Comparison of ENCODE assay signal across 9 cellular contexts in genomic region chr2:197706839-197707207, GRCh38. TPM values are rescaled to one million over a fixed set of nuclear protein-coding genes. Genes with fewer than 3 reads are reported as not detected.
DNase-seq lines count a peak whose midpoint lies in the region; ATAC-seq, FAIRE-seq and TF ChIP-seq lines count a peak whose summit lies in the region.
"Had no signal": no experiment of that assay in that cellular context is flagged by ENCODE, and none has a peak within 500 bp of the region (broad histone marks: within the 10 kb centered on the region; RNA-seq: fewer than 3 reads in every experiment).

No MANE protein-coding gene starts in this region.

- H3K9ac ChIP-seq in K562 (ENCODE audit: insufficient read depth in 1 of 2, low read depth in 2 of 2, low read length in 2 of 2) = peak overlapping the region; percentile 52 to 95

- H3K27ac Mint-ChIP-seq in HFFc6 = no peak overlapping the region; the same call in 1 of the 2 replicates

- ATAC-seq in K562 (peak; percentile 9), lower lobe of right lung (no peak), GM18519 (IDR thresholded peaks at IDR 0.05; ENCODE audit: low FRiP score, unreplicated experiment) (no peak), GM21360 (IDR thresholded peaks at IDR 0.05; ENCODE audit: unreplicated experiment) (no peak)

- H3K4me3 ChIP-seq in A673 (ENCODE audit: low read depth, low read length, poor library complexity, severe bottlenecking) (peak overlapping the region; percentile 95), K562 (peak overlapping the region; percentile 88), lower lobe of right lung (peak overlapping the region; percentile 98), WERI-Rb-1 (ENCODE audit: low read depth, low read length) (no peak overlapping the region)

- CTCF ChIA-PET in A673 (lab: Charles Lee) (no interaction called here), K562 (lab: Yijun Ruan, JAX; ENCODE audit: low intra/inter-chr PET ratio) (interaction anchor here (1.6 kb wide), 1 partner anchor 71 kb away, joined by 6 read pairs; no protein-coding TSS in a partner anchor), GM10248 (lab: Yijun Ruan, JAX) (interaction anchor here (0.7 to 3.8 kb wide), 10 partner anchors 9 to 590 kb away, joined by 3 to 37 read pairs (median 4); no protein-coding TSS in a partner anchor)

- in situ Hi-C loops in K562 (cut with MboI) = no loop called here

- no peak for TF ChIP-seq POLR2A in K562 (conservative IDR thresholded peaks at IDR 0.05)

- no peak overlapping the region for H2AFZ ChIP-seq in K562 (ENCODE audit: low read depth, low read length)

- no peaks in the 10 kb centered on the region for H3K27me3 Mint-ChIP-seq in HFFc6 (ENCODE audit: insufficient read depth)

- intact Hi-C loops in A673 (cut with micrococcal nuclease; ENCODE audit: unreplicated experiment) (loop anchor here (2.0 to 5.0 kb wide), 3 partner anchors 70 to 590 kb away; partner anchors contain the start of gene HSPE1), K562 (cut with micrococcal nuclease) (loop anchor here (2.0 to 10.0 kb wide), 5 partner anchors 210 to 590 kb away; partner anchors contain the start of gene HSPD1), lower lobe of right lung (cut with DNase I) (no loop called here)

- POLR2A ChIA-PET in A673 (lab: Charles Lee; ENCODE audit: low non-redundant PET) (no interaction called here), K562 (lab: Yijun Ruan, JAX) (interaction anchor here (0.6 to 0.7 kb wide), 2 partner anchors 348 to 775 kb away, joined by 3 read pairs; no protein-coding TSS in a partner anchor), GM10248 (lab: Yijun Ruan, JAX) (no interaction called here)

- peaks cover 14% of the 10 kb centered on the region for H4K20me1 ChIP-seq in K562 (replicated peaks; ENCODE audit: control insufficient read depth, insufficient read depth, low read length)

- H3K36me3 ChIP-seq in A673 (ENCODE audit: insufficient read depth, low read length, poor library complexity, severe bottlenecking) (no peaks in the 10 kb centered on the region), K562 (ENCODE audit: control insufficient read depth, insufficient read depth, low read length) (peaks cover 39% of the 10 kb centered on the region), lower lobe of right lung (no peaks in the 10 kb centered on the region), WERI-Rb-1 (peaks cover 17% of the 10 kb centered on the region)

- H3K4me1 ChIP-seq in A673 (ENCODE audit: insufficient read depth, low read length, poor library complexity, severe bottlenecking) (peaks cover 7% of the 10 kb centered on the region), K562 (replicated peaks in 1 of 2; ENCODE audit: control insufficient read depth in 2 of 2, insufficient read depth in 2 of 2, low read length in 2 of 2) (peaks cover 5 to 12% of the 10 kb centered on the region in 2 experiments; a peak in 4 of 5 replicates), lower lobe of right lung (peaks cover 34% of the 10 kb centered on the region)

- peaks cover 55% of the 10 kb centered on the region for H3K4me1 Mint-ChIP-seq in HFFc6 (ENCODE audit: low read depth)

- peak overlapping the region; percentile 89 for H3K4me3 Mint-ChIP-seq in HFFc6

- no peaks in the 10 kb centered on the region for H3K9me1 ChIP-seq in K562 (ENCODE audit: control insufficient read depth, insufficient read depth, low read length)

- no peaks in the 10 kb centered on the region for H3K9me3 ChIP-seq in A673 (ENCODE audit: low read depth, low read length, poor library complexity, severe bottlenecking)
- H3K9me3 ChIP-seq in K562 (replicated peaks; ENCODE audit: control insufficient read depth, insufficient read depth, low read depth, low read length) = no peaks in the 10 kb centered on the region
- H3K9me3 ChIP-seq in lower lobe of right lung = no peaks in the 10 kb centered on the region
- H3K9me3 ChIP-seq in WERI-Rb-1 (ENCODE audit: severe bottlenecking) = no peaks in the 10 kb centered on the region

- DNase-seq in A673 (ENCODE audit: low spot score) (no peak), HFFc6 (no peak), K562 (ENCODE audit: extremely low read depth in 1 of 4, low spot score in 3 of 4) (peak in 1 of 4 experiments; percentile 8), lower lobe of right lung (no peak), GM10248 (ENCODE audit: extremely low spot score) (no peak), WERI-Rb-1 (no peak)

- H3K36me3 Mint-ChIP-seq in HFFc6 (ENCODE audit: low read depth) = peaks cover 3% of the 10 kb centered on the region; the same call in 1 of the 2 replicates

- WGBS in K562 (ENCODE audit: insufficient coverage, low coverage, missing lambda C conversion rate) = 2% methylated on average over 5 of the region's 5 CpGs

- TF ChIP-seq CTCF in A673 (conservative IDR thresholded peaks at IDR 0.05; ENCODE audit: low read depth, low read length) (no peak), HFFc6 (IDR thresholded peaks at IDR 0.05) (no peak), K562 (IDR thresholded peaks at IDR 0.05 in 2 of 3, conservative IDR thresholded peaks at IDR 0.05 in 1 of 3; ENCODE audit: insufficient read depth in 2 of 3, low read depth in 1 of 3, low read length in 3 of 3) (no peak), lower lobe of right lung (IDR thresholded peaks at IDR 0.05) (no peak), GM10248 (IDR thresholded peaks at IDR 0.05; ENCODE audit: control extremely low read depth, extremely low read depth, low read depth, missing control alignments) (no peak), WERI-Rb-1 (IDR thresholded peaks at IDR 0.05; ENCODE audit: low read depth, low read length) (no peak)

- BruUV-seq in A673 (replicated peaks; lab: Mats Ljungman, UMichigan) (no TSS peak), K562 (replicated peaks; lab: Mats Ljungman, UMichigan) (no TSS peak)

- TF ChIP-seq RAD21 in K562 (CRISPR knock-in tag; conservative IDR thresholded peaks at IDR 0.05 in 1 of 2, IDR thresholded peaks at IDR 0.05 in 1 of 2) = no peak

- H3K4me2 ChIP-seq in K562 (ENCODE audit: insufficient read depth, low read length) = peak overlapping the region; percentile 85

- H3K27me3 ChIP-seq in A673 (replicated peaks; ENCODE audit: insufficient read depth, low read depth, low read length, poor library complexity) (no peaks in the 10 kb centered on the region), K562 (ENCODE audit: control insufficient read depth in 2 of 2, insufficient read depth in 2 of 2, low read length in 2 of 2) (no peaks in the 10 kb centered on the region), lower lobe of right lung (ENCODE audit: low read depth) (no peaks in the 10 kb centered on the region), WERI-Rb-1 (ENCODE audit: insufficient read depth, low read depth, severe bottlenecking) (no peaks in the 10 kb centered on the region)

- no peaks in the 10 kb centered on the region for H3K9me3 Mint-ChIP-seq in HFFc6

- TF ChIP-seq EP300 in K562 (IDR thresholded peaks at IDR 0.05; ENCODE audit: low read length) = no peak

- no peak for FAIRE-seq in K562 (lab: Jason Lieb, UNC)
- FAIRE-seq: islet of Langerhans had no signal

- peaks cover 62% of the 10 kb centered on the region for H3K79me2 ChIP-seq in K562 (ENCODE audit: control insufficient read depth, insufficient read depth, low read length)

- H3K27ac ChIP-seq in A673 (ENCODE audit: low read depth, low read length, poor library complexity, severe bottlenecking) (no peak overlapping the region), K562 (ENCODE audit: extremely low read depth, low read depth, low read length) (no peak overlapping the region; the same call in 1 of the 3 replicates), lower lobe of right lung (no peak overlapping the region), WERI-Rb-1 (no peak overlapping the region)

RNA-seq across cellular contexts. Expression of gene MARS2, which starts 1.7 kb away (rescaled TPM):
- total RNA-seq in A673 (2021) = 13.2 and 14.6 TPM in 2 replicates
- 1 to 10 TPM; 3.6 to 6.9 (median 4.3) TPM for total RNA-seq in HFFc6 (2021; fragmentation: NEBNext Ultra II Directional; extraction: Animal tissue kit (Norgen Biotek cat#: 25700))
- total RNA-seq in K562 (2011; cell fraction: chromatin; rRNA removed; ENCODE audit: low replicate concordance) = 13.7 and 22.5 TPM in 2 replicates
- 21.3 and 24.2 TPM in 2 replicates for total RNA-seq in K562 (2011; cell fraction: nucleolus; rRNA removed)
- 18.8 and 20.4 TPM in 2 replicates for total RNA-seq in K562 (2011; cell fraction: nucleoplasm; rRNA removed)
- 10.2 and 13.8 TPM in 2 replicates for total RNA-seq in K562 (2014; rRNA removed)
- 9.9 and 12.7 TPM in 2 replicates for total RNA-seq in K562 (2014; rRNA removed; fragmentation: Illumina TruSeq; extraction: Trizol)
- 12.1 and 12.5 TPM in 2 replicates for total RNA-seq in K562 (2015; rRNA removed; fragmentation: Illumina TruSeq; extraction: Trizol)
- 17.6 and 20.7 TPM in 2 replicates for total RNA-seq in K562 (2021)
- polyA plus RNA-seq in K562 (2011; rRNA removed) = 6.9 and 7.8 TPM in 2 replicates
- 6.2 and 9.7 TPM in 2 replicates for polyA plus RNA-seq in K562 (2011; cell fraction: cytosol; rRNA removed)
- polyA plus RNA-seq in K562 (2011; cell fraction: nucleus; rRNA removed) = 9.7 and 13.4 TPM in 2 replicates
- polyA plus RNA-seq in K562 (2012) = 6.6 and 11.1 TPM in 2 replicates
- polyA plus RNA-seq in K562 (2014; fragmentation: Illumina TruSeq; extraction: Trizol) = 12.5 and 17.1 TPM in 2 replicates
- 1 to 10 TPM; 4.0 to 6.9 TPM for polyA plus RNA-seq in K562 (2014; fragmentation: Nextera tagmentation; extraction: Ambion mirVana)
- polyA plus RNA-seq in K562 (2014; rRNA removed) = 12.2 and 12.7 TPM in 2 replicates
- polyA minus RNA-seq in K562 (2011; rRNA and poly(A)+ RNA removed) = 13.0 and 15.1 TPM in 2 replicates
- 7.5 and 11.8 TPM in 2 replicates for polyA minus RNA-seq in K562 (2011; cell fraction: cytosol; rRNA and poly(A)+ RNA removed)
- polyA minus RNA-seq in K562 (2011; cell fraction: nucleus; rRNA and poly(A)+ RNA removed) = 17.6 and 24.2 TPM in 2 replicates
- 5.0 TPM for total RNA-seq in lower lobe of right lung

RNA-seq across cellular contexts. Expression of gene RFTN2, which starts 31.4 kb away (rescaled TPM):
- 5.8 and 7.3 TPM in 2 replicates for total RNA-seq in A673 (2021)
- total RNA-seq in HFFc6 (2021; fragmentation: NEBNext Ultra II Directional; extraction: Animal tissue kit (Norgen Biotek cat#: 25700)) = under 1 TPM in 5 of 6 experiments, not detected in 1; 0.05 to 0.45 (median 0.13) TPM
- not detected in 2 replicates for total RNA-seq in K562 (2011; cell fraction: chromatin; rRNA removed; ENCODE audit: low replicate concordance)
- total RNA-seq in K562 (2011; cell fraction: nucleolus; rRNA removed) = not detected in 2 replicates
- total RNA-seq in K562 (2011; cell fraction: nucleoplasm; rRNA removed) = not detected in 2 replicates
- not detected in 2 replicates for total RNA-seq in K562 (2014; rRNA removed)
- total RNA-seq in K562 (2014; rRNA removed; fragmentation: Illumina TruSeq; extraction: Trizol) = not detected in 2 replicates
- total RNA-seq in K562 (2015; rRNA removed; fragmentation: Illumina TruSeq; extraction: Trizol) = 0.11 TPM in 1 of 2 replicates, not detected in the other
- total RNA-seq in K562 (2021) = not detected in 2 replicates
- polyA plus RNA-seq in K562 (2011; rRNA removed) = not detected in 2 replicates
- not detected in 2 replicates for polyA plus RNA-seq in K562 (2011; cell fraction: cytosol; rRNA removed)
- not detected in 2 replicates for polyA plus RNA-seq in K562 (2011; cell fraction: nucleus; rRNA removed)
- polyA plus RNA-seq in K562 (2012) = 0.05 and 0.06 TPM in 2 replicates
- polyA plus RNA-seq in K562 (2014; fragmentation: Illumina TruSeq; extraction: Trizol) = 0.04 TPM in 1 of 2 replicates, not detected in the other
- under 1 TPM in 1 of 2 experiments, not detected in 1; 0.01 TPM for polyA plus RNA-seq in K562 (2014; fragmentation: Nextera tagmentation; extraction: Ambion mirVana)
- polyA plus RNA-seq in K562 (2014; rRNA removed) = 0.05 TPM in 1 of 2 replicates, not detected in the other
- not detected in 2 replicates for polyA minus RNA-seq in K562 (2011; rRNA and poly(A)+ RNA removed)
- not detected in 2 replicates for polyA minus RNA-seq in K562 (2011; cell fraction: cytosol; rRNA and poly(A)+ RNA removed)
- polyA minus RNA-seq in K562 (2011; cell fraction: nucleus; rRNA and poly(A)+ RNA removed) = not detected in 2 replicates
- total RNA-seq in lower lobe of right lung = 4.3 TPM
